ENCODE assay signal across 31 cellular contexts in genomic region chr5:9445989-9446388, GRCh38.
DNase-seq lines count a peak whose midpoint lies in the region; ATAC-seq, FAIRE-seq and TF ChIP-seq lines count a peak whose summit lies in the region.
"Had no signal": no experiment of that assay in that cellular context is flagged by ENCODE, and none has a peak within 500 bp of the region (broad histone marks: within the 10 kb centered on the region; RNA-seq: fewer than 3 reads in every experiment).

No MANE protein-coding gene starts in this region.

- TF ChIP-seq CTCF in SK-N-SH (IDR thresholded peaks at IDR 0.05) (no peak), stomach (IDR thresholded peaks at IDR 0.05) (no peak)

- H3K4me3 ChIP-seq in SJSA1 (no peak overlapping the region), neuronal stem cell (ENCODE audit: low read length in 2 of 2) (no peak overlapping the region), SK-N-SH (ENCODE audit: low read depth in 2 of 2, low read length in 1 of 2) (no peak overlapping the region), stomach (no peak overlapping the region)
- H3K4me3 ChIP-seq: BLaER1 treated with 17β-estradiol and CSF1 and Interleukin-3, amounts not matched to agents 10 nM and 100 nM; left lung; upper lobe of right lung had no signal

- no peak for FAIRE-seq in HTR-8/SVneo (lab: Jason Lieb, UNC)
- FAIRE-seq: G401.6, GM19239 had no signal

- POLR2A ChIA-PET in SK-N-SH (lab: Yijun Ruan, JAX), result no interaction called here

- H3K4me1 ChIP-seq in SJSA1 (replicated peaks) (peaks cover 22% of the 10 kb centered on the region), neuronal stem cell (ENCODE audit: control insufficient read depth in 2 of 2, insufficient read depth in 1 of 2, low read depth in 1 of 2, low read length in 2 of 2) (peaks cover 4 to 25% of the 10 kb centered on the region in 2 donors), SK-N-SH (ENCODE audit: control insufficient read depth in 1 of 2, insufficient read depth in 2 of 2, low read depth in 1 of 2, low read length in 1 of 2) (no peaks in the 10 kb centered on the region; a peak in 1 of 4 replicates), stomach (no peaks in the 10 kb centered on the region)
- H3K4me1 ChIP-seq: left lung, upper lobe of right lung had no signal

- H3K4me2 ChIP-seq in neuronal stem cell (ENCODE audit: insufficient read depth, low read length, poor library complexity, severe bottlenecking) (no peak overlapping the region), SK-N-SH (no peak overlapping the region)
- H3K4me2 ChIP-seq: KMS-11 had no signal

- H3K27ac ChIP-seq in SJSA1 (peak overlapping the region; percentile 66), neuronal stem cell (replicated peaks; ENCODE audit: low read length) (peak overlapping the region; percentile 42), SK-N-SH (ENCODE audit: low read depth in 2 of 2, low read length in 1 of 2) (no peak overlapping the region), stomach (peak overlapping the region in 1 of 5 donors; percentile 38)
- H3K27ac ChIP-seq: KMS-11, left lung, upper lobe of right lung had no signal

- no peak overlapping the region for H4K8ac ChIP-seq in neuronal stem cell (ENCODE audit: low read depth, low read length)

- H2BK5ac ChIP-seq in neuronal stem cell (ENCODE audit: low read length), result no peak overlapping the region

- H3K9me2 ChIP-seq in SK-N-SH, result no peaks in the 10 kb centered on the region

- H3K23ac ChIP-seq in neuronal stem cell (ENCODE audit: low read depth, low read length, poor library complexity), result no peak overlapping the region

- H3K9me3 ChIP-seq in SJSA1 (replicated peaks) (no peaks in the 10 kb centered on the region), neuronal stem cell (replicated peaks in 1 of 2; ENCODE audit: control insufficient read depth in 2 of 2, insufficient read depth in 1 of 2, low read depth in 1 of 2, low read length in 2 of 2) (peaks cover 7 to 17% of the 10 kb centered on the region in 2 donors), SK-N-SH (no peaks in the 10 kb centered on the region), stomach (peaks cover 0 to 13% (median 4%) of the 10 kb centered on the region in 4 donors)
- H3K9me3 ChIP-seq: upper lobe of right lung had no signal

- no peak overlapping the region for H2AFZ ChIP-seq in neuronal stem cell (ENCODE audit: low read length)
- no peak overlapping the region for H2AFZ ChIP-seq in SK-N-SH (ENCODE audit: low read depth)

- TF ChIP-seq EP300 in SK-N-SH (IDR thresholded peaks at IDR 0.05; ENCODE audit: borderline replicate concordance in 1 of 2, low read depth in 1 of 2, low read length in 1 of 2), result no peak
- TF ChIP-seq EP300 in stomach (IDR thresholded peaks at IDR 0.05), result no peak

- H2BK12ac ChIP-seq in neuronal stem cell (ENCODE audit: low read length), result no peak overlapping the region

- H3K9ac ChIP-seq in neuronal stem cell (ENCODE audit: low read depth, low read length, poor library complexity) (no peak overlapping the region), SK-N-SH (no peak overlapping the region)
- H3K9ac ChIP-seq: BLaER1 treated with 17β-estradiol and CSF1 and Interleukin-3, amounts not matched to agents 10 nM and 100 nM; KMS-11 had no signal

- no peaks in the 10 kb centered on the region for H3K36me3 ChIP-seq in SJSA1
- peaks cover 0 to 10% of the 10 kb centered on the region in 2 donors for H3K36me3 ChIP-seq in neuronal stem cell (replicated peaks in 1 of 2; ENCODE audit: control insufficient read depth in 2 of 2, insufficient read depth in 2 of 2, low read length in 2 of 2)
- H3K36me3 ChIP-seq in SK-N-SH (replicated peaks in 1 of 2; ENCODE audit: control insufficient read depth in 1 of 2, insufficient read depth in 2 of 2, low read length in 1 of 2), result no peaks in the 10 kb centered on the region
- H3K36me3 ChIP-seq in stomach, result no peaks in the 10 kb centered on the region
- H3K36me3 ChIP-seq: BLaER1 treated with 17β-estradiol and CSF1 and Interleukin-3, amounts not matched to agents 10 nM and 100 nM; left lung; upper lobe of right lung had no signal

- H4K20me1 ChIP-seq in SK-N-SH (ENCODE audit: insufficient read depth), result no peaks in the 10 kb centered on the region
- H4K20me1 ChIP-seq: BLaER1 treated with 17β-estradiol and CSF1 and Interleukin-3, amounts not matched to agents 10 nM and 100 nM had no signal

- no peak overlapping the region for H4K91ac ChIP-seq in neuronal stem cell (ENCODE audit: low read depth, low read length, poor library complexity)

- no peak for ATAC-seq in GM21786 (IDR thresholded peaks at IDR 0.05; ENCODE audit: unreplicated experiment)
- ATAC-seq: activated CD4-positive, alpha-beta T cell treated with anti-CD3 and anti-CD28 coated beads for 36 hours; HCT116; left lung; naive thymus-derived CD4-positive, alpha-beta T cell; stimulated activated effector memory CD8-positive, alpha-beta T cell treated with anti-CD3 and anti-CD28 coated beads, Interleukin-12 subunit alpha, Interleukin-12 subunit beta, amount 100 ng/mL, for 72 hours; upper lobe of right lung had no signal

- no peak overlapping the region for H2BK120ac ChIP-seq in neuronal stem cell (ENCODE audit: low read depth, low read length)

- CTCF ChIA-PET in SK-N-SH (lab: Yijun Ruan, JAX), result no interaction called here

- DNase-seq in AG20443 (ENCODE audit: low spot score) (peak; percentile 14), SJSA1 (ENCODE audit: low read depth in 1 of 2, low spot score in 2 of 2) (peak in 1 of 2 experiments; percentile 53), fibroblast of peridontal ligament (ENCODE audit: extremely low read depth) (peak; percentile 69), neuronal stem cell (ENCODE audit: low spot score) (no peak), HTR-8/SVneo (ENCODE audit: insufficient read length, low spot score) (no peak), SK-N-SH (no peak), stomach (no peak)
- DNase-seq: ACHN; activated CD4-positive, alpha-beta T cell treated with anti-CD3 and anti-CD28 coated beads for 36 hours; activated gamma-delta T cell; activated T-cell treated with anti-CD3 and anti-CD28 coated beads, Interleukin-2, amount 50 U/mL, for 1 hour; COR-L47; DMS53; foreskin melanocyte; hippocampal formation; left lung; naive thymus-derived CD4-positive, alpha-beta T cell; NCI-H1436 treated with DMSO at 0.1 percent for 48 hours; NCI-H446 treated with DMSO at 0.1 percent for 48 hours; occipital lobe; OCI-M1; retina; stimulated activated CD4-positive, alpha-beta T cell treated with anti-CD3 and anti-CD28 coated beads, Interleukin-4, amount 100 ng/mL, for 24 hours; upper lobe of right lung had no signal

- no peak for TF ChIP-seq RAD21 in SK-N-SH (IDR thresholded peaks at IDR 0.05; ENCODE audit: low read length)

- H2AK5ac ChIP-seq in neuronal stem cell (ENCODE audit: low read depth, low read length), result no peak overlapping the region

- no peak overlapping the region for H3K14ac ChIP-seq in neuronal stem cell (ENCODE audit: low read length)

- no peak overlapping the region for H3K4ac ChIP-seq in neuronal stem cell (ENCODE audit: low read length)

- no peak for TF ChIP-seq POLR2A in stomach (IDR thresholded peaks at IDR 0.05)

- H2BK15ac ChIP-seq in neuronal stem cell (ENCODE audit: low read length), result no peak overlapping the region

- H3K79me1 ChIP-seq in neuronal stem cell (ENCODE audit: low read depth, low read length), result peaks cover 3% of the 10 kb centered on the region

- intact Hi-C loops in stomach (cut with DNase I; ENCODE audit: low total_unique reads), result no loop called here

- peaks cover 4% of the 10 kb centered on the region for H3F3A ChIP-seq in SK-N-SH (replicated peaks; ENCODE audit: insufficient read depth)

- WGBS in neuronal stem cell (ENCODE audit: extremely low coverage in 2 of 2, insufficient read length in 2 of 2, insufficient replicate concordance in 1 of 2), 2 donors, result no CpG with 5 or more reads among the region's 2 CpGs
- 69% methylated on average over 2 of the region's 2 CpGs for WGBS in SK-N-SH (ENCODE audit: low lambda C conversion rate)
- 47 to 64% (median 55%) methylated on average over 2 of the region's 2 CpGs for WGBS in stomach, 5 donors

- H3K27me3 ChIP-seq in SJSA1 (replicated peaks) (no peaks in the 10 kb centered on the region), neuronal stem cell (ENCODE audit: control insufficient read depth in 3 of 3, insufficient read depth in 3 of 3, low read depth in 1 of 3, low read length in 3 of 3) (no peaks in the 10 kb centered on the region), SK-N-SH (ENCODE audit: insufficient read depth) (no peaks in the 10 kb centered on the region), stomach (no peaks in the 10 kb centered on the region)
- H3K27me3 ChIP-seq: BLaER1 treated with 17β-estradiol and CSF1 and Interleukin-3, amounts not matched to agents 10 nM and 100 nM; left lung; upper lobe of right lung had no signal

- H3K18ac ChIP-seq in neuronal stem cell (ENCODE audit: low read length), result no peak overlapping the region

- H3K79me2 ChIP-seq in SK-N-SH (ENCODE audit: insufficient read depth), result no peaks in the 10 kb centered on the region

TF ChIP-seq in SK-N-SH, 30 proteins besides CTCF, POLR2A, EP300 and RAD21:
- TF ChIP-seq MEF2A (IDR thresholded peaks at IDR 0.05; ENCODE audit: borderline replicate concordance, low read depth) (no peak), NFIC (IDR thresholded peaks at IDR 0.05; ENCODE audit: borderline replicate concordance) (no peak), GATA2 (CRISPR knock-in tag; IDR thresholded peaks at IDR 0.05) (no peak), CHD2 (IDR thresholded peaks at IDR 0.05; ENCODE audit: low read length, partially characterized antibody) (no peak)

Comparison
In these comparisons a context has a peak if more than half of its experiments do, and no peak if none do; other contexts are left out.
1. DNase-seq: peak in AG20443 (single experiment) and fibroblast of peridontal ligament (single experiment); none in neuronal stem cell (single experiment), HTR-8/SVneo (single experiment), SK-N-SH (single experiment) and stomach (single experiment).
2. H3K27ac ChIP-seq: peak in SJSA1 (single experiment) and neuronal stem cell (single experiment); none in SK-N-SH (0 of 2).